26 cellular contexts compared by ENCODE assay signal in the genomic region with DNA sequence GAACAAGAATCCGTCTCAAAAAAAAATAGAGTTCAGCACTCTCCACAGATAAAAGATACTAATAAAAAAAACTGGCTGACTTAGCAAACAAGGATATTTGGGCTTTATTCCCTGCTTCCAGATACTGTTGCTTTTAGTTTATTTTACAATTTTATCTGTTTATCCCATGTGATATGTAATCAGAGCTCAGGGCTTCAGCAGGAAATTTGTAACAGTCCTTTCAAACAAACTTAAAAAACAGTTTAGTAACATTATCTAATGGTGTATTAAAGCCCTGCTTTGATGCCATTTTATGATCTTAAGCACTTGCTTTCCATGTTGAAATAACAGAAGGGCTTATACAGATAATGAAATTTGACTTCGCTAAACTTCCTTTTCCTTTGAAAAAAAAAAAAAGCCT.
"Had no signal": no experiment of that assay in that cellular context is flagged by ENCODE, and none has a peak within 500 bp of the region (broad histone marks: within the 10 kb centered on the region; RNA-seq: fewer than 3 reads in every experiment).

No MANE protein-coding gene starts in this region.

- H3K36me3 ChIP-seq: left lung, lower lobe of right lung, pancreas, prostate gland, spleen, stomach, thyroid gland, transverse colon, upper lobe of left lung, vagina had no signal

- H3K27me3 ChIP-seq: left lung, pancreas, spleen, stomach, testis, thyroid gland, transverse colon, upper lobe of left lung, vagina had no signal

- ATAC-seq: left colon; left lung; lower lobe of right lung; naive thymus-derived CD8-positive, alpha-beta T cell; pancreas; right cardiac atrium; sciatic nerve; stimulated activated memory B cell treated with anti-CD40 and anti-IgM and Interleukin-4, amounts not matched to agents 10 μg/mL and 1 μg/mL and 100 μg/mL, for 72 hours had no signal

- H3K27ac ChIP-seq: left lung, lower lobe of right lung, pancreas, prostate gland, skin epidermis, spleen, stomach, testis, thyroid gland, transverse colon, upper lobe of left lung, vagina had no signal

- FAIRE-seq: kidney, pancreas had no signal

- DNase-seq: kidney; left colon; left lung; lower lobe of right lung; mesenchymal stem cell; naive thymus-derived CD8-positive, alpha-beta T cell; nucleus accumbens; pancreas; posterior cingulate gyrus; retina; right cardiac atrium; spleen; stimulated activated CD4-positive, alpha-beta T cell treated with anti-CD3 and anti-CD28 coated beads, Interleukin-2, amount 100 ng/mL, for 48 hours; stimulated activated CD4-positive, alpha-beta T cell treated with anti-CD3 and anti-CD28 coated beads, Interleukin-4, amount 100 ng/mL, for 4 hours; stimulated activated CD8-positive, alpha-beta memory T cell treated with anti-CD3 and anti-CD28 coated beads, Interleukin-4, amount 100 ng/mL, for 48 hours; stimulated activated naive CD4-positive, alpha-beta T cell treated with Interleukin-2 at 50 U/mL for 16 hours; stomach; testis; thyroid gland; transverse colon; upper lobe of left lung had no signal

- H3K9me3 ChIP-seq: left lung, lower lobe of right lung, pancreas, prostate gland, stomach, testis, thyroid gland, transverse colon, upper lobe of left lung, vagina had no signal

- H3K4me3 ChIP-seq: left lung, lower lobe of right lung, pancreas, prostate gland, skin epidermis, spleen, stomach, testis, thyroid gland, transverse colon, upper lobe of left lung, vagina had no signal

- H3K4me1 ChIP-seq: left lung, lower lobe of right lung, prostate gland, spleen, stomach, testis, thyroid gland, transverse colon, upper lobe of left lung, vagina had no signal
